ENCODE assay signal across 10 cellular contexts in genomic region chr2:199470672-199471442, GRCh38. TPM values are rescaled to one million over a fixed set of nuclear protein-coding genes. Genes with fewer than 3 reads are reported as not detected.
A peak's percentile ranks its signal among the peaks of the same experiment; 100 is the strongest.
DNase-seq lines count a peak whose midpoint lies in the region; ATAC-seq and TF ChIP-seq lines count a peak whose summit lies in the region.
"Had no signal": no experiment of that assay in that cellular context is flagged by ENCODE, and none has a peak within 500 bp of the region (broad histone marks: within the 10 kb centered on the region; RNA-seq: fewer than 3 reads in every experiment).

No MANE protein-coding gene starts in this region.

- no peak for DNase-seq in SK-N-SH
- DNase-seq in hepatocyte (ENCODE audit: low spot score) = no peak
- DNase-seq in retinal pigment epithelial cell (ENCODE audit: low read depth) = no peak
- DNase-seq in HFFc6 = no peak
- DNase-seq in amygdala (lab: John Stamatoyannopoulos, UW) = no peak
- DNase-seq in immature natural killer cell = no peak
- DNase-seq: activated CD4-positive, alpha-beta T cell treated with anti-CD3 and anti-CD28 coated beads, Interleukin-2, amount 50 U/mL, for 4 hours; NCI-H2081 treated with DMSO at 0.1 percent for 48 hours had no signal

- H3K4me1 Mint-ChIP-seq in HFFc6 (ENCODE audit: low read depth) (peaks cover 23% of the 10 kb centered on the region), immature natural killer cell (peaks cover 5 to 11% of the 10 kb centered on the region in 2 donors)

- H3K9me2 ChIP-seq in SK-N-SH = no peaks in the 10 kb centered on the region
- no peaks in the 10 kb centered on the region for H3K9me2 ChIP-seq in hepatocyte (replicated peaks; ENCODE audit: insufficient read depth)

- H3K27me3 ChIP-seq in SK-N-SH (ENCODE audit: insufficient read depth) = peaks cover 79% of the 10 kb centered on the region
- peaks cover 91% of the 10 kb centered on the region for H3K27me3 ChIP-seq in hepatocyte

- TF ChIP-seq CTCF in SK-N-SH (IDR thresholded peaks at IDR 0.05) = no peak
- no peak for TF ChIP-seq CTCF in hepatocyte (IDR thresholded peaks at IDR 0.05; ENCODE audit: poor library complexity)
- no peak for TF ChIP-seq CTCF in retinal pigment epithelial cell (conservative IDR thresholded peaks at IDR 0.05; ENCODE audit: low read depth, low read length)
- TF ChIP-seq CTCF in HFFc6 (IDR thresholded peaks at IDR 0.05) = no peak

- H3K4me3 Mint-ChIP-seq in HFFc6 (no peak overlapping the region), immature natural killer cell (no peak overlapping the region)

- no peaks in the 10 kb centered on the region for H3F3A ChIP-seq in SK-N-SH (replicated peaks; ENCODE audit: insufficient read depth)

- H3K36me3 ChIP-seq in SK-N-SH (replicated peaks in 1 of 2; ENCODE audit: control insufficient read depth in 1 of 2, insufficient read depth in 2 of 2, low read length in 1 of 2) = no peaks in the 10 kb centered on the region
- no peaks in the 10 kb centered on the region for H3K36me3 ChIP-seq in hepatocyte (replicated peaks; ENCODE audit: insufficient read depth, low read depth)

- H3K27ac Mint-ChIP-seq in HFFc6 (no peak overlapping the region), immature natural killer cell (no peak overlapping the region)

- H3K4me3 ChIP-seq in SK-N-SH (ENCODE audit: low read depth in 2 of 2, low read length in 1 of 2) = peak overlapping the region in 1 of 2 experiments; percentile 39; a peak in 1 of 4 replicates
- peak overlapping the region; percentile 21 for H3K4me3 ChIP-seq in hepatocyte
- H3K4me3 ChIP-seq in retinal pigment epithelial cell (ENCODE audit: low read length) = peak overlapping the region; percentile 6

- no peak overlapping the region for H3K9ac ChIP-seq in SK-N-SH

- no peaks in the 10 kb centered on the region for H3K4me1 ChIP-seq in SK-N-SH (ENCODE audit: control insufficient read depth in 1 of 2, insufficient read depth in 2 of 2, low read depth in 1 of 2, low read length in 1 of 2)
- peaks cover 15% of the 10 kb centered on the region for H3K4me1 ChIP-seq in hepatocyte (ENCODE audit: insufficient read depth)

- H3K27ac ChIP-seq in SK-N-SH (ENCODE audit: low read depth in 2 of 2, low read length in 1 of 2) (no peak overlapping the region), hepatocyte (no peak overlapping the region)

- no peaks in the 10 kb centered on the region for H4K20me1 ChIP-seq in SK-N-SH (ENCODE audit: insufficient read depth)
- no peaks in the 10 kb centered on the region for H4K20me1 ChIP-seq in hepatocyte (ENCODE audit: insufficient read depth, poor library complexity, severe bottlenecking)

- no peaks in the 10 kb centered on the region for H3K9me3 ChIP-seq in SK-N-SH
- no peaks in the 10 kb centered on the region for H3K9me3 ChIP-seq in hepatocyte (ENCODE audit: low read depth)

- POLR2A ChIA-PET in SK-N-SH (lab: Yijun Ruan, JAX) = no interaction called here

- no peaks in the 10 kb centered on the region for H3K36me3 Mint-ChIP-seq in HFFc6 (ENCODE audit: low read depth)
- no peaks in the 10 kb centered on the region for H3K36me3 Mint-ChIP-seq in immature natural killer cell

- H3K27me3 Mint-ChIP-seq in HFFc6 (ENCODE audit: insufficient read depth) = peaks cover 79% of the 10 kb centered on the region
- H3K27me3 Mint-ChIP-seq in immature natural killer cell (ENCODE audit: low read depth in 3 of 3) = peaks cover 28 to 46% (median 30%) of the 10 kb centered on the region in 3 donors

- 9% methylated on average over 17 of the region's 48 CpGs for WGBS in SK-N-SH (ENCODE audit: low lambda C conversion rate)
- 2% methylated on average over 47 of the region's 48 CpGs for WGBS in hepatocyte (ENCODE audit: low lambda C conversion rate, missing lambda C conversion rate)

- CTCF ChIA-PET in SK-N-SH (lab: Yijun Ruan, JAX) = interaction anchor here (1.0 to 5.0 kb wide), 9 partner anchors 10 to 1156 kb away, joined by 3 to 26 read pairs (median 3); partner anchors contain the start of gene SATB2

- no peak for TF ChIP-seq EP300 in SK-N-SH (IDR thresholded peaks at IDR 0.05; ENCODE audit: borderline replicate concordance in 1 of 2, low read depth in 1 of 2, low read length in 1 of 2)

- ATAC-seq in GM19395 (IDR thresholded peaks at IDR 0.05; ENCODE audit: unreplicated experiment) = peak; percentile 12
- no peak for ATAC-seq in HG03139 (IDR thresholded peaks at IDR 0.05; ENCODE audit: unreplicated experiment)

- H3K79me2 ChIP-seq in SK-N-SH (ENCODE audit: insufficient read depth) = no peaks in the 10 kb centered on the region
- H3K79me2 ChIP-seq in hepatocyte = no peaks in the 10 kb centered on the region

- H2AFZ ChIP-seq in SK-N-SH (ENCODE audit: low read depth) (no peak overlapping the region), hepatocyte (peak overlapping the region; percentile 28)

- H3K4me2 ChIP-seq in SK-N-SH (peak overlapping the region; percentile 41; the same call in 1 of the 2 replicates), hepatocyte (peak overlapping the region; percentile 90)

- no peaks in the 10 kb centered on the region for H3K9me3 Mint-ChIP-seq in HFFc6
- peaks cover 0 to 14% (median 2%) of the 10 kb centered on the region in 6 donors for H3K9me3 Mint-ChIP-seq in immature natural killer cell

- no peak for TF ChIP-seq RAD21 in SK-N-SH (IDR thresholded peaks at IDR 0.05; ENCODE audit: low read length)

TF ChIP-seq in SK-N-SH, 30 proteins besides CTCF, POLR2A, EP300 and RAD21:
- TF ChIP-seq RXRA (IDR thresholded peaks at IDR 0.05; ENCODE audit: borderline replicate concordance, low read depth) (no peak), SMC3 (IDR thresholded peaks at IDR 0.05; ENCODE audit: low read depth, low read length) (no peak), FOSL2 (IDR thresholded peaks at IDR 0.05; ENCODE audit: borderline replicate concordance, low read depth) (no peak), FOXM1 (IDR thresholded peaks at IDR 0.05; ENCODE audit: low read depth) (no peak), POLR2AphosphoS5 (IDR thresholded peaks at IDR 0.05; ENCODE audit: low read depth, low read length) (no peak), IRF3 (IDR thresholded peaks at IDR 0.05; ENCODE audit: low read depth, low read length) (no peak), TAF1 (IDR thresholded peaks at IDR 0.05; ENCODE audit: borderline replicate concordance, low read depth, low read length) (no peak), JUND (IDR thresholded peaks at IDR 0.05) (no peak), MAX (IDR thresholded peaks at IDR 0.05; ENCODE audit: low read depth) (no peak)

RNA-seq across cellular contexts. Expression of gene SATB2, which starts 13.1 kb away (rescaled TPM):
- polyA plus RNA-seq in SK-N-SH (2012; rRNA removed) = 0.06 and 0.13 TPM in 2 replicates
- polyA plus RNA-seq in SK-N-SH (2012; cell fraction: cytosol; rRNA removed) = 0.10 and 0.17 TPM in 2 replicates
- polyA plus RNA-seq in SK-N-SH (2012; cell fraction: nucleus; rRNA removed) = 0.30 and 0.55 TPM in 2 replicates
- 7.7 and 8.7 TPM in 2 replicates for total RNA-seq in hepatocyte
- polyA plus RNA-seq in hepatocyte = 1.9 and 2.7 TPM in 2 replicates
- total RNA-seq in HFFc6 (2021; fragmentation: NEBNext Ultra II Directional; extraction: Animal tissue kit (Norgen Biotek cat#: 25700)) = 10 to 100 TPM in 4 of 6 experiments, 1 to 10 TPM in 2; 7.4 to 12.7 (median 11.9) TPM
- polyA plus RNA-seq in immature natural killer cell = under 1 TPM in 1 of 3 donors, not detected in 2; 0.07 TPM
